19 cellular contexts compared by ENCODE assay signal in genomic region chr16:1151424-1152122, GRCh38. TPM values are rescaled to one million over a fixed set of nuclear protein-coding genes. Genes with fewer than 3 reads are reported as not detected.
DNase-seq lines count a peak whose midpoint lies in the region; ATAC-seq and TF ChIP-seq lines count a peak whose summit lies in the region.
"Had no signal": no experiment of that assay in that cellular context is flagged by ENCODE, and none has a peak within 500 bp of the region (broad histone marks: within the 10 kb centered on the region; RNA-seq: fewer than 3 reads in every experiment).

No MANE protein-coding gene starts in this region.

- TF ChIP-seq POLR2A in right lobe of liver (IDR thresholded peaks at IDR 0.05) (no peak), sigmoid colon (IDR thresholded peaks at IDR 0.05) (no peak)

- H3K36me3 ChIP-seq in WERI-Rb-1 (peaks cover 15% of the 10 kb centered on the region), right lobe of liver (no peaks in the 10 kb centered on the region), sigmoid colon (no peaks in the 10 kb centered on the region), brain microvascular endothelial cell (replicated peaks) (no peaks in the 10 kb centered on the region)
- H3K36me3 ChIP-seq: BE2C, right atrium auricular region, upper lobe of right lung had no signal

- no peaks in the 10 kb centered on the region for H3K27me3 ChIP-seq in WERI-Rb-1 (ENCODE audit: insufficient read depth, low read depth, severe bottlenecking)
- H3K27me3 ChIP-seq in right lobe of liver: peaks cover 0 to 3% of the 10 kb centered on the region in 2 donors
- H3K27me3 ChIP-seq in sigmoid colon: peaks cover 8 to 13% (median 10%) of the 10 kb centered on the region in 3 donors
- no peaks in the 10 kb centered on the region for H3K27me3 ChIP-seq in brain microvascular endothelial cell (replicated peaks)

- peaks cover 0 to 18% (median 9%) of the 10 kb centered on the region in 4 donors for H3K4me1 ChIP-seq in right lobe of liver
- H3K4me1 ChIP-seq in sigmoid colon: peaks cover 0 to 61% (median 53%) of the 10 kb centered on the region in 4 donors
- H3K4me1 ChIP-seq: upper lobe of right lung had no signal

- WGBS in right lobe of liver (ENCODE audit: insufficient coverage, low coverage, low lambda C conversion rate, missing lambda C conversion rate): 18% methylated on average over 5 of the region's 18 CpGs
- 40 to 52% methylated on average over 18 of the region's 18 CpGs for WGBS in sigmoid colon, 2 donors

- DNase-seq in GM20000 (ENCODE audit: low spot score): peak; percentile 47
- DNase-seq in WERI-Rb-1: no peak
- DNase-seq in right lobe of liver: no peak
- no peak for DNase-seq in sigmoid colon
- DNase-seq in brain microvascular endothelial cell: no peak
- DNase-seq: DND-41, HCEC 1CT, KG1, left cardiac atrium, NCI-H1092, upper lobe of right lung had no signal

- ATAC-seq in right lobe of liver: peak in 3 of 4 donors; percentile 5 to 37 (median 19)
- no peak for ATAC-seq in HG03439 (IDR thresholded peaks at IDR 0.05; ENCODE audit: unreplicated experiment)
- ATAC-seq in GM21447 (IDR thresholded peaks at IDR 0.05; ENCODE audit: unreplicated experiment): no peak
- no peak for ATAC-seq in GM18519 (IDR thresholded peaks at IDR 0.05; ENCODE audit: low FRiP score, unreplicated experiment)

- intact Hi-C loops in right lobe of liver (cut with DNase I) (no loop called here), sigmoid colon (cut with DNase I) (loop anchor here (2.0 kb wide), 1 partner anchor 43 kb away; no protein-coding TSS in a partner anchor)

- H3K4me3 ChIP-seq in WERI-Rb-1 (ENCODE audit: low read depth, low read length): peak overlapping the region; percentile 50
- H3K4me3 ChIP-seq in right lobe of liver: no peak overlapping the region
- no peak overlapping the region for H3K4me3 ChIP-seq in sigmoid colon
- H3K4me3 ChIP-seq in brain microvascular endothelial cell (ENCODE audit: low read depth, low read length): no peak overlapping the region

- TF ChIP-seq EP300 in sigmoid colon (IDR thresholded peaks at IDR 0.05): no peak

- H3K27ac ChIP-seq in WERI-Rb-1 (peak overlapping the region; percentile 72), right lobe of liver (no peak overlapping the region), sigmoid colon (peak overlapping the region; percentile 67 to 85 (median 76)), brain microvascular endothelial cell (no peak overlapping the region)
- H3K27ac ChIP-seq: right atrium auricular region, upper lobe of right lung had no signal

- in situ Hi-C loops in brain microvascular endothelial cell (cut with HindIII; ENCODE audit: low pct_ligation_motif_present, low sequenced_read_pairs): no loop called here

- H3K9me3 ChIP-seq in WERI-Rb-1 (ENCODE audit: severe bottlenecking) (peaks cover 4% of the 10 kb centered on the region), right lobe of liver (no peaks in the 10 kb centered on the region), sigmoid colon (no peaks in the 10 kb centered on the region)
- H3K9me3 ChIP-seq: BE2C, right atrium auricular region, upper lobe of right lung had no signal

- TF ChIP-seq CTCF in GM20000 (IDR thresholded peaks at IDR 0.05; ENCODE audit: extremely low read depth, missing control alignments) (no peak), WERI-Rb-1 (IDR thresholded peaks at IDR 0.05; ENCODE audit: low read depth, low read length) (no peak), right lobe of liver (IDR thresholded peaks at IDR 0.05) (no peak), sigmoid colon (IDR thresholded peaks at IDR 0.05) (no peak), brain microvascular endothelial cell (IDR thresholded peaks at IDR 0.05; ENCODE audit: low read depth, low read length, missing control alignments) (no peak)

RNA-seq across cellular contexts. Expression of gene CACNA1H, which starts 1.3 kb away (rescaled TPM):
- 10 to 100 TPM in 1 of 6 experiments, 1 to 10 TPM in 3, under 1 TPM in 2; 0.56 to 14.0 (median 5.0) TPM for total RNA-seq in right lobe of liver
- total RNA-seq in sigmoid colon: 100 to 1,000 TPM in 2 of 4 donors, 10 to 100 TPM in 2; 37.0 to 181 (median 127) TPM
- 10 to 100 TPM in 1 of 3 donors, 1 to 10 TPM in 1, under 1 TPM in 1; 0.46 to 10.1 (median 1.8) TPM for polyA plus RNA-seq in sigmoid colon

RNA-seq across cellular contexts. Expression of gene C1QTNF8, which starts 55.5 kb away (rescaled TPM):
- not detected for total RNA-seq in right lobe of liver
- not detected for total RNA-seq in sigmoid colon
- not detected for polyA plus RNA-seq in sigmoid colon
- total RNA-seq: activated CD4-positive, alpha-beta memory T cell treated with anti-CD3 and anti-CD28 coated beads for 36 hours; activated T-helper 17 cell treated with anti-CD3 and anti-CD28 coated beads, Interleukin-2, amount 50 U/mL, for 72 hours; epithelial cell of proximal tubule; left cardiac atrium; right atrium auricular region; upper lobe of right lung had no signal

Comparison
In these comparisons a context has a peak if more than half of its experiments do, and no peak if none do; other contexts are left out.
1. H3K27ac ChIP-seq: peak in WERI-Rb-1 (single experiment) and sigmoid colon (4 of 4); none in right lobe of liver (0 of 3) and brain microvascular endothelial cell (single experiment).
2. ATAC-seq: peak in right lobe of liver (3 of 4); none in HG03439 (single experiment), GM21447 (single experiment) and GM18519 (single experiment).